In the genomic region with DNA sequence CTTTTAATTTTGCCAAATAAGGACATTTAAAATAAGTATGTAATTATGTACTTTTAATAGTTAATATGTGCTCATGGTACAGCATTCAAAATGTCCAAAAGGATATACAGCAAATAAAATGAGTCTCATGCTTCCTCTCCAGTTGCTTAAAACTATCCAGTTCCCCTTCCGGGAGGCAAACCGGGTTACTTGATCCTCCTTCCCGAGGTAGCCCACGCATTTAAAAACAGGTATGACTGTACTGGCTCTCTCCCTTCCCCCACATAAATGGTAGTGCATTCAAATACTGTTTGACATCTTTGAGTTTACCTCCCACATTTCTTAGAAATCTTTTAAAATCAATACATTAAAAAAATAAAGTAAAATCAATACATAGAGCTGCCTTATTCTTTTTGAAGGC, we compare ENCODE assay signal across 17 cellular contexts.
DNase-seq lines count a peak whose midpoint lies in the region; ATAC-seq, FAIRE-seq and TF ChIP-seq lines count a peak whose summit lies in the region.
"Had no signal": no experiment of that assay in that cellular context is flagged by ENCODE, and none has a peak within 500 bp of the region (broad histone marks: within the 10 kb centered on the region; RNA-seq: fewer than 3 reads in every experiment).

No MANE protein-coding gene starts in this region.

- H3F3A ChIP-seq in GM23338 (replicated peaks; ENCODE audit: low read depth): no peaks in the 10 kb centered on the region
- no peaks in the 10 kb centered on the region for H3F3A ChIP-seq in smooth muscle cell (ENCODE audit: low read depth)

- ATAC-seq in GM23338: peak; percentile 65

- no peak overlapping the region for H3K4me3 Mint-ChIP-seq in GM23338

- H3K27me3 Mint-ChIP-seq in GM23338 (ENCODE audit: insufficient read depth, low read depth, poor library complexity): no peaks in the 10 kb centered on the region

- H3K79me2 ChIP-seq in GM23338 (replicated peaks; ENCODE audit: insufficient read depth): peaks cover 26% of the 10 kb centered on the region
- H3K79me2 ChIP-seq in smooth muscle cell (ENCODE audit: low read depth): peaks cover 34% of the 10 kb centered on the region

- H3K4me1 Mint-ChIP-seq in GM23338: peaks cover 11% of the 10 kb centered on the region; the same call in 2 of the 3 replicates

- H2AFZ ChIP-seq in GM23338 (no peak overlapping the region), smooth muscle cell (ENCODE audit: low read depth) (no peak overlapping the region)

- 80% methylated on average over 4 of the region's 4 CpGs for WGBS in smooth muscle cell (ENCODE audit: low lambda C conversion rate)

- TF ChIP-seq CTCF in GM23338 (conservative IDR thresholded peaks at IDR 0.05; ENCODE audit: low read depth in 2 of 2) (no peak), bronchial epithelial cell (IDR thresholded peaks at IDR 0.05; ENCODE audit: insufficient read depth, low read length, severe bottlenecking) (no peak), smooth muscle cell (IDR thresholded peaks at IDR 0.05; ENCODE audit: borderline replicate concordance, insufficient read depth, poor library complexity, severe bottlenecking) (no peak)

- H3K4me2 ChIP-seq in GM23338: no peak overlapping the region
- no peak overlapping the region for H3K4me2 ChIP-seq in smooth muscle cell

- H3K9me2 ChIP-seq in GM23338 (ENCODE audit: insufficient read depth): no peaks in the 10 kb centered on the region

- peaks cover 4% of the 10 kb centered on the region; the same call in 2 of the 3 replicates for H3K9me3 Mint-ChIP-seq in GM23338

- peak; percentile 23 for DNase-seq in GM23338 (ENCODE audit: low spot score)
- peak; percentile 43 for DNase-seq in bronchial epithelial cell (ENCODE audit: low read depth)
- DNase-seq in left kidney (ENCODE audit: low read depth, low spot score): peak; percentile 82
- DNase-seq in smooth muscle cell (lab: John Stamatoyannopoulos, UW; ENCODE audit: unreplicated experiment): no peak
- DNase-seq in activated gamma-delta T cell treated with Interleukin-2 at 50 U/mL for 16 hours: no peak
- DNase-seq in NCI-H510A (lab: John Stamatoyannopoulos, UW): no peak
- no peak for DNase-seq in NCI-H187 (lab: John Stamatoyannopoulos, UW)
- DNase-seq: CD8-positive, alpha-beta memory T cell; Kasumi-1; NCI-H1694 treated with DMSO at 0.1 percent for 48 hours; NK-92 treated with Interleukin-12 subunit alpha and Interleukin-12 subunit beta, amount 100 ng/mL, for 24 hours; SHP77 treated with DMSO at 0.1 percent for 48 hours had no signal

- no peak overlapping the region for H3K4me3 ChIP-seq in GM23338
- H3K4me3 ChIP-seq in bronchial epithelial cell (ENCODE audit: low read depth, low read length): no peak overlapping the region
- no peak overlapping the region for H3K4me3 ChIP-seq in smooth muscle cell
- H3K4me3 ChIP-seq: SK-N-MC had no signal

- peaks cover 10% of the 10 kb centered on the region; the same call in 1 of the 2 replicates for H3K4me1 ChIP-seq in GM23338 (ENCODE audit: insufficient read depth)
- H3K4me1 ChIP-seq in smooth muscle cell (ENCODE audit: low read depth): peaks cover 5% of the 10 kb centered on the region

- H3K36me3 ChIP-seq in GM23338 (ENCODE audit: insufficient read depth): peaks cover 10% of the 10 kb centered on the region
- peaks cover 5% of the 10 kb centered on the region for H3K36me3 ChIP-seq in bronchial epithelial cell (ENCODE audit: control insufficient read depth, insufficient read depth, low read length)
- H3K36me3 ChIP-seq in smooth muscle cell (ENCODE audit: low read depth): peaks cover 6% of the 10 kb centered on the region

- H4K20me1 ChIP-seq in GM23338 (replicated peaks; ENCODE audit: insufficient read depth) (peaks cover 13% of the 10 kb centered on the region), smooth muscle cell (ENCODE audit: low read depth) (peaks cover 45% of the 10 kb centered on the region)

- H3K9me3 ChIP-seq in smooth muscle cell (replicated peaks; ENCODE audit: low read depth): peaks cover 5% of the 10 kb centered on the region

- peaks cover 30% of the 10 kb centered on the region for H3K36me3 Mint-ChIP-seq in GM23338 (ENCODE audit: low read depth)

- peak overlapping the region; percentile 56; the same call in 1 of the 2 replicates for H3K27ac Mint-ChIP-seq in GM23338

- FAIRE-seq in bronchial epithelial cell (lab: Jason Lieb, UNC): no peak
- FAIRE-seq: GM18507, GM19239, H1 had no signal

- H3K27ac ChIP-seq in GM23338 (ENCODE audit: low read depth): 0 out of 2 replicates have a peak overlapping the region, but pooled peaks have one; percentile 72
- H3K27ac ChIP-seq in smooth muscle cell (ENCODE audit: low read depth): peak overlapping the region; percentile 50
- H3K27ac ChIP-seq: RWPE1, SK-N-MC had no signal

- no peak overlapping the region for H3K9ac ChIP-seq in smooth muscle cell (ENCODE audit: low read depth)

- H3K27me3 ChIP-seq in GM23338 (ENCODE audit: insufficient read depth) (no peaks in the 10 kb centered on the region), bronchial epithelial cell (ENCODE audit: control insufficient read depth, insufficient read depth, low read length) (no peaks in the 10 kb centered on the region), smooth muscle cell (ENCODE audit: low read depth) (no peaks in the 10 kb centered on the region)

TF ChIP-seq in GM23338, 12 proteins besides CTCF, POLR2A, EP300 and RAD21 (continues in another document):
- TF ChIP-seq JUNB (IDR thresholded peaks at IDR 0.05; ENCODE audit: unreplicated experiment) (no peak), EZH2phosphoT487 (IDR thresholded peaks at IDR 0.05; ENCODE audit: unreplicated experiment) (no peak), EZH2 (IDR thresholded peaks at IDR 0.05; ENCODE audit: low read depth, unreplicated experiment) (no peak), ZNF462 (CRISPR knock-in tag; IDR thresholded peaks at IDR 0.05) (no peak), ETS1 (IDR thresholded peaks at IDR 0.05) (no peak)

Comparison
In these comparisons a context has a peak if more than half of its experiments do, and no peak if none do; other contexts are left out.
1. DNase-seq: peak in GM23338 (single experiment), bronchial epithelial cell (single experiment) and left kidney (single experiment); none in smooth muscle cell (single experiment), activated gamma-delta T cell treated with Interleukin-2 at 50 U/mL for 16 hours (single experiment), NCI-H510A (single experiment) and NCI-H187 (0 of 2).